Comparison of ENCODE assay signal across 28 cellular contexts in genomic region chr5:40511801-40512200, GRCh38.
"Had no signal": no experiment of that assay in that cellular context is flagged by ENCODE, and none has a peak within 500 bp of the region (broad histone marks: within the 10 kb centered on the region; RNA-seq: fewer than 3 reads in every experiment).

No MANE protein-coding gene starts in this region.

- DNase-seq: stimulated activated CD4-positive, alpha-beta T cell treated with anti-CD3 and anti-CD28 coated beads, Interleukin-2, amount 100 ng/mL, for 48 hours; stimulated activated CD4-positive, alpha-beta T cell treated with anti-CD3 and anti-CD28 coated beads, Interleukin-4, amount 100 ng/mL, for 24 hours; stimulated activated CD4-positive, alpha-beta T cell treated with anti-CD3 and anti-CD28 coated beads, Interleukin-4, amount 100 ng/mL, for 4 hours; stimulated activated CD8-positive, alpha-beta memory T cell treated with anti-CD3 and anti-CD28 coated beads, Interleukin-4, amount 100 ng/mL, for 48 hours; stimulated activated naive B cell treated with anti-CD40 and anti-IgM and Interleukin-4, amounts not matched to agents 10 μg/mL and 1 μg/mL and 100 μg/mL, for 72 hours; stimulated activated naive CD4-positive, alpha-beta T cell; stimulated activated naive CD4-positive, alpha-beta T cell treated with Interleukin-2 at 50 U/mL for 16 hours; stimulated activated naive CD8-positive, alpha-beta T cell treated with anti-CD3 and anti-CD28 coated beads, Interleukin-15, amount 100 ng/mL, for 72 hours; stimulated activated naive CD8-positive, alpha-beta T cell treated with anti-CD3 and anti-CD28 coated beads, Interleukin-15, Interleukin-2, amounts not matched to agents 100 U/mL and 50 U/mL, for 24 hours; stomach; substantia nigra; testis; thyroid gland; tibial artery; transverse colon; trophoblast cell; upper lobe of left lung; upper lobe of right lung; uterus had no signal

- H3K9me3 Mint-ChIP-seq: stimulated activated effector memory CD8-positive, alpha-beta T cell treated with anti-CD3 and anti-CD28 coated beads, Interleukin-12 subunit alpha, Interleukin-12 subunit beta, amount 100 ng/mL, for 72 hours; stimulated activated memory B cell treated with anti-CD40 and anti-IgM and Interleukin-4, amounts not matched to agents 10 μg/mL and 1 μg/mL and 100 μg/mL, for 72 hours; stimulated activated naive B cell treated with anti-CD40 and anti-IgM and Interleukin-4, amounts not matched to agents 10 μg/mL and 1 μg/mL and 100 μg/mL, for 72 hours; type B pancreatic cell had no signal

- H3K27me3 ChIP-seq: stomach, suprapubic skin, testis, thyroid gland, tibial artery, tibial nerve, transverse colon, upper lobe of left lung, upper lobe of right lung, uterus, vagina had no signal

- H3K36me3 Mint-ChIP-seq: stimulated activated effector memory CD8-positive, alpha-beta T cell treated with anti-CD3 and anti-CD28 coated beads, Interleukin-12 subunit alpha, Interleukin-12 subunit beta, amount 100 ng/mL, for 72 hours; stimulated activated memory B cell treated with anti-CD40 and anti-IgM and Interleukin-4, amounts not matched to agents 10 μg/mL and 1 μg/mL and 100 μg/mL, for 72 hours; stimulated activated naive B cell treated with anti-CD40 and anti-IgM and Interleukin-4, amounts not matched to agents 10 μg/mL and 1 μg/mL and 100 μg/mL, for 72 hours; type B pancreatic cell had no signal

- FAIRE-seq: urothelium cell line had no signal

- ATAC-seq: stimulated activated effector memory CD8-positive, alpha-beta T cell treated with anti-CD3 and anti-CD28 coated beads, Interleukin-12 subunit alpha, Interleukin-12 subunit beta, amount 100 ng/mL, for 72 hours; stimulated activated memory B cell treated with anti-CD40 and anti-IgM and Interleukin-4, amounts not matched to agents 10 μg/mL and 1 μg/mL and 100 μg/mL, for 72 hours; stimulated activated naive B cell treated with anti-CD40 and anti-IgM and Interleukin-4, amounts not matched to agents 10 μg/mL and 1 μg/mL and 100 μg/mL, for 72 hours; stimulated activated naive CD8-positive, alpha-beta T cell treated with anti-CD3 and anti-CD28 coated beads, Interleukin-15, amount 100 ng/mL, for 72 hours; stimulated activated naive CD8-positive, alpha-beta T cell treated with anti-CD3 and anti-CD28 coated beads, Interleukin-15, Interleukin-2, amounts not matched to agents 100 U/mL and 50 U/mL, for 24 hours; upper lobe of right lung had no signal

- H3K36me3 ChIP-seq: stomach, suprapubic skin, thoracic aorta, thyroid gland, tibial artery, tibial nerve, transverse colon, upper lobe of left lung, upper lobe of right lung, uterus, vagina had no signal

- H3K9me3 ChIP-seq: stomach, suprapubic skin, testis, thoracic aorta, thyroid gland, tibial artery, tibial nerve, transverse colon, upper lobe of left lung, upper lobe of right lung, uterus, vagina had no signal

- H3K4me1 ChIP-seq: stomach, suprapubic skin, testis, thyroid gland, tibial artery, tibial nerve, transverse colon, upper lobe of left lung, upper lobe of right lung, uterus, vagina had no signal

- H3K27me3 Mint-ChIP-seq: stimulated activated memory B cell treated with anti-CD40 and anti-IgM and Interleukin-4, amounts not matched to agents 10 μg/mL and 1 μg/mL and 100 μg/mL, for 72 hours; stimulated activated naive B cell treated with anti-CD40 and anti-IgM and Interleukin-4, amounts not matched to agents 10 μg/mL and 1 μg/mL and 100 μg/mL, for 72 hours; stimulated activated naive CD8-positive, alpha-beta T cell treated with anti-CD3 and anti-CD28 coated beads, Interleukin-15, amount 100 ng/mL, for 72 hours; stimulated activated naive CD8-positive, alpha-beta T cell treated with anti-CD3 and anti-CD28 coated beads, Interleukin-15, Interleukin-2, amounts not matched to agents 100 ng/mL and 50 ng/mL, for 24 hours; type B pancreatic cell had no signal

- H3K4me3 ChIP-seq: stomach, suprapubic skin, testis, thoracic aorta, thyroid gland, tibial artery, tibial nerve, transverse colon, upper lobe of left lung, upper lobe of right lung, uterus, vagina had no signal

- H3K27ac ChIP-seq: stomach, suprapubic skin, testis, thoracic aorta, thyroid gland, tibial artery, tibial nerve, transverse colon, upper lobe of left lung, upper lobe of right lung, uterus, vagina had no signal

- H3K4me3 Mint-ChIP-seq: stimulated activated effector memory CD8-positive, alpha-beta T cell treated with anti-CD3 and anti-CD28 coated beads, Interleukin-12 subunit alpha, Interleukin-12 subunit beta, amount 100 ng/mL, for 72 hours; stimulated activated memory B cell treated with anti-CD40 and anti-IgM and Interleukin-4, amounts not matched to agents 10 μg/mL and 1 μg/mL and 100 μg/mL, for 72 hours; stimulated activated naive B cell treated with anti-CD40 and anti-IgM and Interleukin-4, amounts not matched to agents 10 μg/mL and 1 μg/mL and 100 μg/mL, for 72 hours; stimulated activated naive CD8-positive, alpha-beta T cell treated with anti-CD3 and anti-CD28 coated beads, Interleukin-15, amount 100 ng/mL, for 72 hours; stimulated activated naive CD8-positive, alpha-beta T cell treated with anti-CD3 and anti-CD28 coated beads, Interleukin-15, Interleukin-2, amounts not matched to agents 100 ng/mL and 50 ng/mL, for 24 hours; type B pancreatic cell had no signal

- H3K27ac Mint-ChIP-seq: stimulated activated effector memory CD8-positive, alpha-beta T cell treated with anti-CD3 and anti-CD28 coated beads, Interleukin-12 subunit alpha, Interleukin-12 subunit beta, amount 100 ng/mL, for 72 hours; stimulated activated memory B cell treated with anti-CD40 and anti-IgM and Interleukin-4, amounts not matched to agents 10 μg/mL and 1 μg/mL and 100 μg/mL, for 72 hours; stimulated activated naive B cell treated with anti-CD40 and anti-IgM and Interleukin-4, amounts not matched to agents 10 μg/mL and 1 μg/mL and 100 μg/mL, for 72 hours; stimulated activated naive CD8-positive, alpha-beta T cell treated with anti-CD3 and anti-CD28 coated beads, Interleukin-15, amount 100 ng/mL, for 72 hours; stimulated activated naive CD8-positive, alpha-beta T cell treated with anti-CD3 and anti-CD28 coated beads, Interleukin-15, Interleukin-2, amounts not matched to agents 100 ng/mL and 50 ng/mL, for 24 hours; type B pancreatic cell had no signal
